In the genomic region with DNA sequence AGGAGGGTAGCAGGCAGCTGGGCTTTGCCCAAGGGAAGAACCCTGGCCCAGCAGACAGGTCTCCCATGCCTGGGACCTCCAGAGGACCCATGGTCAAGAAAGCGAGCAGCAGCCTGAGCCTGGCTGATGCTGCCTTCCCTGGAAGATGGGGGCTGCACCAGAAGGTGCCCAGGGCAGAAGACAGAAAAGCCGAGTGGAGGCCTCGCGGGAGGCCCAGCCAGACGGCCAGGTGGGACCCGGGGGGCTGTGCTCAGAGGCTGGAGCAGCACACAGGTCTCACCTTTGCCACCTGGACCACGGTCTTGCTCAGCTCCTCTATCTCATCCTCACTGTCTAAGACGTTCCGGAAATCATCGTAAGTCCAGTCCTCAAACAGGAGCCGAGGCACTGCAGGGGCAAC, we compare ENCODE assay signal across 29 cellular contexts. TPM values are rescaled to one million over a fixed set of nuclear protein-coding genes. Genes with fewer than 3 reads are reported as not detected.
DNase-seq lines count a peak whose midpoint lies in the region; ATAC-seq, FAIRE-seq and TF ChIP-seq lines count a peak whose summit lies in the region.
"Had no signal": no experiment of that assay in that cellular context is flagged by ENCODE, and none has a peak within 500 bp of the region (broad histone marks: within the 10 kb centered on the region; RNA-seq: fewer than 3 reads in every experiment).

No MANE protein-coding gene starts in this region.

- no peak for FAIRE-seq in HepG2 (lab: Jason Lieb, UNC)
- FAIRE-seq: A204.1, A549, D721Med had no signal

- no peaks in the 10 kb centered on the region for H3K27me3 ChIP-seq in HepG2 (ENCODE audit: control insufficient read depth in 1 of 2, insufficient read depth in 2 of 2, low read length in 2 of 2)
- no peaks in the 10 kb centered on the region for H3K27me3 ChIP-seq in right lobe of liver
- H3K27me3 ChIP-seq in neuronal stem cell (ENCODE audit: control insufficient read depth in 3 of 3, insufficient read depth in 3 of 3, low read depth in 1 of 3, low read length in 3 of 3), result no peaks in the 10 kb centered on the region
- H3K27me3 ChIP-seq: BE2C; BLaER1; BLaER1 treated with 17β-estradiol and CSF1 and Interleukin-3, amounts not matched to agents 10 nM and 100 nM had no signal

- H2BK15ac ChIP-seq in neuronal stem cell (ENCODE audit: low read length), result no peak overlapping the region

- TF ChIP-seq EP300 in HepG2 (IDR thresholded peaks at IDR 0.05; ENCODE audit: low read depth in 2 of 2, low read length in 2 of 2) (no peak), HepG2 (CRISPR knock-in tag; IDR thresholded peaks at IDR 0.05; ENCODE audit: borderline replicate concordance) (no peak)

- no peak overlapping the region for H2BK5ac ChIP-seq in neuronal stem cell (ENCODE audit: low read length)

- H3K79me2 ChIP-seq in HepG2 (ENCODE audit: insufficient read depth, low read length), result no peaks in the 10 kb centered on the region

- H3K14ac ChIP-seq in neuronal stem cell (ENCODE audit: low read length), result no peak overlapping the region

- 97% methylated on average over 11 of the region's 11 CpGs for WGBS in HepG2 (ENCODE audit: low lambda C conversion rate)
- 80% methylated on average over 1 of the region's 11 CpGs for WGBS in right lobe of liver (ENCODE audit: insufficient coverage, low coverage, low lambda C conversion rate, missing lambda C conversion rate)
- no CpG with 5 or more reads among the region's 11 CpGs for WGBS in neuronal stem cell (ENCODE audit: extremely low coverage in 2 of 2, insufficient read length in 2 of 2, insufficient replicate concordance in 1 of 2), 2 donors

- H4K91ac ChIP-seq in neuronal stem cell (ENCODE audit: low read depth, low read length, poor library complexity), result no peak overlapping the region

- no peak overlapping the region for H3K18ac ChIP-seq in neuronal stem cell (ENCODE audit: low read length)

- ATAC-seq in HepG2, result no peak
- no peak for ATAC-seq in right lobe of liver
- ATAC-seq in HG02840 (IDR thresholded peaks at IDR 0.05; ENCODE audit: low FRiP score, unreplicated experiment), result no peak
- ATAC-seq: A549; CD8-positive, alpha-beta T cell had no signal

- no peak for TF ChIP-seq POLR2A in HepG2 (IDR thresholded peaks at IDR 0.05; ENCODE audit: insufficient read depth in 1 of 2, low read depth in 2 of 2, low read length in 2 of 2)
- TF ChIP-seq POLR2A in right lobe of liver (IDR thresholded peaks at IDR 0.05), result no peak

- peak overlapping the region; percentile 17 for H4K8ac ChIP-seq in neuronal stem cell (ENCODE audit: low read depth, low read length)

- intact Hi-C loops in HepG2 (cut with micrococcal nuclease; ENCODE audit: unreplicated experiment) (no loop called here), right lobe of liver (cut with DNase I) (loop anchor here in 1 of 2 donors (10.0 kb wide), 1 partner anchor 155 kb away; no protein-coding TSS in a partner anchor)

- POLR2A ChIA-PET in HepG2 (lab: Yijun Ruan, JAX), result no interaction called here

- H3K4me3 ChIP-seq in HepG2 (replicated peaks in 1 of 3; ENCODE audit: insufficient read depth in 1 of 3, low read depth in 2 of 3, low read length in 3 of 3) (no peak overlapping the region), right lobe of liver (no peak overlapping the region), neuronal stem cell (ENCODE audit: low read length in 2 of 2) (no peak overlapping the region)
- H3K4me3 ChIP-seq: A549; BLaER1; BLaER1 treated with 17β-estradiol and CSF1 and Interleukin-3, amounts not matched to agents 10 nM and 100 nM had no signal

- no peak overlapping the region for H2BK120ac ChIP-seq in neuronal stem cell (ENCODE audit: low read depth, low read length)

- peaks cover 23 to 61% of the 10 kb centered on the region in 2 experiments for H3K36me3 ChIP-seq in HepG2 (replicated peaks in 1 of 2; ENCODE audit: control insufficient read depth in 1 of 2, insufficient read depth in 2 of 2, low read length in 2 of 2)
- peaks cover 8 to 62% (median 25%) of the 10 kb centered on the region in 4 donors for H3K36me3 ChIP-seq in right lobe of liver
- H3K36me3 ChIP-seq in neuronal stem cell (replicated peaks in 1 of 2; ENCODE audit: control insufficient read depth in 2 of 2, insufficient read depth in 2 of 2, low read length in 2 of 2), result peaks cover 57 to 68% of the 10 kb centered on the region in 2 donors

- CTCF ChIA-PET in HepG2 (lab: Yijun Ruan, JAX; ENCODE audit: low intra/inter-chr PET ratio, low total read pairs), result no interaction called here

- no TSS peak for BruUV-seq in HepG2 (replicated peaks; lab: Mats Ljungman, UMichigan)

- no peak overlapping the region for H3K4ac ChIP-seq in neuronal stem cell (ENCODE audit: low read length)

- H3K9ac ChIP-seq in HepG2 (ENCODE audit: insufficient read depth, low read depth, low read length), result no peak overlapping the region
- H3K9ac ChIP-seq in neuronal stem cell (ENCODE audit: low read depth, low read length, poor library complexity), result peak overlapping the region; percentile 21
- H3K9ac ChIP-seq: BLaER1 had no signal

- no peak overlapping the region for H2BK12ac ChIP-seq in neuronal stem cell (ENCODE audit: low read length)

- H3K9me3 ChIP-seq in HepG2 (ENCODE audit: low read length), result no peaks in the 10 kb centered on the region
- H3K9me3 ChIP-seq in right lobe of liver, result no peaks in the 10 kb centered on the region
- peaks cover 0 to 5% of the 10 kb centered on the region in 2 donors for H3K9me3 ChIP-seq in neuronal stem cell (replicated peaks in 1 of 2; ENCODE audit: control insufficient read depth in 2 of 2, insufficient read depth in 1 of 2, low read depth in 1 of 2, low read length in 2 of 2)
- H3K9me3 ChIP-seq: A549; BE2C; BLaER1; BLaER1 treated with 17β-estradiol and CSF1 and Interleukin-3, amounts not matched to agents 10 nM and 100 nM; Caco-2 had no signal

- no peak overlapping the region for H3K27ac ChIP-seq in HepG2 (ENCODE audit: extremely low read length, insufficient read depth, low read length)
- no peak overlapping the region for H3K27ac ChIP-seq in right lobe of liver
- no peak overlapping the region for H3K27ac ChIP-seq in neuronal stem cell (replicated peaks; ENCODE audit: low read length)
- H3K27ac ChIP-seq: 22Rv1; A549; BLaER1; BLaER1 treated with 17β-estradiol and CSF1 and Interleukin-3, amounts not matched to agents 10 nM and 100 nM; C4-2B had no signal

- in situ Hi-C loops in HepG2 (cut with HindIII; ENCODE audit: extremely low pct_ligation_motif_present, low pct_unique_long_range_greater_than_20kb), result no loop called here

- no peaks in the 10 kb centered on the region for H4K20me1 ChIP-seq in HepG2 (ENCODE audit: insufficient read depth, low read length)

- no peak for TF ChIP-seq RAD21 in HepG2 (CRISPR knock-in tag; IDR thresholded peaks at IDR 0.05)

- TF ChIP-seq CTCF in HepG2 (CRISPR knock-in tag; IDR thresholded peaks at IDR 0.05) (no peak), right lobe of liver (IDR thresholded peaks at IDR 0.05) (no peak)

- H2AFZ ChIP-seq in HepG2 (ENCODE audit: low read length) (no peak overlapping the region), neuronal stem cell (ENCODE audit: low read length) (no peak overlapping the region)

- H3K23ac ChIP-seq in neuronal stem cell (ENCODE audit: low read depth, low read length, poor library complexity), result no peak overlapping the region

- H3K4me1 ChIP-seq in HepG2 (ENCODE audit: insufficient read depth, low read length), result no peaks in the 10 kb centered on the region
- no peaks in the 10 kb centered on the region for H3K4me1 ChIP-seq in right lobe of liver
- no peaks in the 10 kb centered on the region for H3K4me1 ChIP-seq in neuronal stem cell (ENCODE audit: control insufficient read depth in 2 of 2, insufficient read depth in 1 of 2, low read depth in 1 of 2, low read length in 2 of 2)
- H3K4me1 ChIP-seq: A549; BE2C; BLaER1; BLaER1 treated with 17β-estradiol and CSF1 and Interleukin-3, amounts not matched to agents 10 nM and 100 nM; Caco-2 had no signal

- H3K4me2 ChIP-seq in HepG2 (ENCODE audit: low read depth, low read length) (no peak overlapping the region), neuronal stem cell (ENCODE audit: insufficient read depth, low read length, poor library complexity, severe bottlenecking) (no peak overlapping the region)
- H3K4me2 ChIP-seq: A549; BLaER1; BLaER1 treated with 17β-estradiol and CSF1 and Interleukin-3, amounts not matched to agents 10 nM and 100 nM had no signal

- DNase-seq in HepG2 (ENCODE audit: low spot score), result no peak
- no peak for DNase-seq in right lobe of liver
- DNase-seq in neuronal stem cell (ENCODE audit: low spot score), result no peak
- DNase-seq: 8988T; ACHN; AML-193; BE2C; Caco-2; Calu3; CD4-positive, alpha-beta T cell; CD4-positive, CD25-positive, alpha-beta regulatory T cell; CD8-positive, alpha-beta memory T cell; CD8-positive, alpha-beta T cell; COR-L47; DMS 273 treated with DMSO at 0.1 percent for 48 hours; DMS153; DMS53; DMS79; DMS79 treated with DMSO at 0.1 percent for 48 hours; DND-41; EL had no signal

- H2AK5ac ChIP-seq in neuronal stem cell (ENCODE audit: low read depth, low read length), result no peak overlapping the region

- peaks cover 10% of the 10 kb centered on the region for H3K79me1 ChIP-seq in neuronal stem cell (ENCODE audit: low read depth, low read length)

RNA-seq across cellular contexts. Expression of a gene that starts 10.9 kb away (rescaled TPM):
- total RNA-seq in HepG2 (2016; rRNA removed; fragmentation: Illumina TruSeq; extraction: Trizol), result 39.6 and 65.1 TPM in 2 replicates
- total RNA-seq in HepG2 (2016; cell fraction: cytosol; rRNA removed; fragmentation: Illumina TruSeq; extraction: Trizol; ENCODE audit: low read depth), result 33.8 and 46.6 TPM in 2 replicates
- 38.9 and 71.7 TPM in 2 replicates for total RNA-seq in HepG2 (2016; cell fraction: insoluble cytoplasmic fraction; rRNA removed; fragmentation: Illumina TruSeq; extraction: Trizol)
- total RNA-seq in HepG2 (2016; cell fraction: membrane; rRNA removed; fragmentation: Illumina TruSeq; extraction: Trizol), result 45.9 and 51.6 TPM in 2 replicates
- 60.6 and 61.3 TPM in 2 replicates for total RNA-seq in HepG2 (2016; cell fraction: nucleus; rRNA removed; fragmentation: Illumina TruSeq; extraction: Trizol)
- polyA plus RNA-seq in HepG2 (2011; rRNA removed), result 93.6 and 102 TPM in 2 replicates
- 113 and 124 TPM in 2 replicates for polyA plus RNA-seq in HepG2 (2011; cell fraction: cytosol; rRNA removed)
- 70.7 and 76.1 TPM in 2 replicates for polyA plus RNA-seq in HepG2 (2011; cell fraction: nucleus; rRNA removed)
- 49.7 and 66.2 TPM in 2 replicates for polyA plus RNA-seq in HepG2 (2012)
- polyA plus RNA-seq in HepG2 (2016; cell fraction: cytosol; fragmentation: Illumina TruSeq; extraction: Trizol; ENCODE audit: low read depth), result 34.4 and 49.9 TPM in 2 replicates
- 41.0 and 42.5 TPM in 2 replicates for polyA plus RNA-seq in HepG2 (2016; cell fraction: insoluble cytoplasmic fraction; fragmentation: Illumina TruSeq; extraction: Trizol; ENCODE audit: low read depth)
- 38.3 and 51.4 TPM in 2 replicates for polyA plus RNA-seq in HepG2 (2016; cell fraction: membrane; fragmentation: Illumina TruSeq; extraction: Trizol; ENCODE audit: low read depth)
- 96.7 and 105 TPM in 2 replicates for polyA plus RNA-seq in HepG2 (2016; cell fraction: nucleus; fragmentation: Illumina TruSeq; extraction: Trizol; ENCODE audit: insufficient read depth, low read depth)
- polyA minus RNA-seq in HepG2 (2011; rRNA and poly(A)+ RNA removed; ENCODE audit: low replicate concordance), result 40.3 and 91.1 TPM in 2 replicates
- 32.6 and 33.2 TPM in 2 replicates for polyA minus RNA-seq in HepG2 (2011; cell fraction: cytosol; rRNA and poly(A)+ RNA removed)
- 25.8 and 26.1 TPM in 2 replicates for polyA minus RNA-seq in HepG2 (2011; cell fraction: nucleus; rRNA and poly(A)+ RNA removed)
- 100 to 1,000 TPM in 1 of 6 experiments, 10 to 100 TPM in 5; 61.1 to 157 (median 78.7) TPM for total RNA-seq in right lobe of liver
- polyA plus RNA-seq in neuronal stem cell (2013, experiment 1 of 2), result 42.0 TPM
- polyA plus RNA-seq in neuronal stem cell (2013, experiment 2 of 2), result 43.9 TPM

RNA-seq across cellular contexts. Expression of a gene that starts 25.9 kb away (rescaled TPM):
- 25.7 and 25.9 TPM in 2 replicates for total RNA-seq in HepG2 (2016; rRNA removed; fragmentation: Illumina TruSeq; extraction: Trizol)
- total RNA-seq in HepG2 (2016; cell fraction: cytosol; rRNA removed; fragmentation: Illumina TruSeq; extraction: Trizol; ENCODE audit: low read depth), result 22.1 and 25.6 TPM in 2 replicates
- 21.5 and 27.6 TPM in 2 replicates for total RNA-seq in HepG2 (2016; cell fraction: insoluble cytoplasmic fraction; rRNA removed; fragmentation: Illumina TruSeq; extraction: Trizol)
- 26.2 and 26.6 TPM in 2 replicates for total RNA-seq in HepG2 (2016; cell fraction: membrane; rRNA removed; fragmentation: Illumina TruSeq; extraction: Trizol)
- total RNA-seq in HepG2 (2016; cell fraction: nucleus; rRNA removed; fragmentation: Illumina TruSeq; extraction: Trizol), result 26.6 and 31.5 TPM in 2 replicates
- 74.5 and 75.7 TPM in 2 replicates for polyA plus RNA-seq in HepG2 (2011; rRNA removed)
- 39.6 and 44.6 TPM in 2 replicates for polyA plus RNA-seq in HepG2 (2011; cell fraction: cytosol; rRNA removed)
- 182 and 223 TPM in 2 replicates for polyA plus RNA-seq in HepG2 (2011; cell fraction: nucleus; rRNA removed)
- polyA plus RNA-seq in HepG2 (2012), result 56.1 and 60.7 TPM in 2 replicates
- polyA plus RNA-seq in HepG2 (2016; cell fraction: cytosol; fragmentation: Illumina TruSeq; extraction: Trizol; ENCODE audit: low read depth), result 7.3 and 8.2 TPM in 2 replicates
- polyA plus RNA-seq in HepG2 (2016; cell fraction: insoluble cytoplasmic fraction; fragmentation: Illumina TruSeq; extraction: Trizol; ENCODE audit: low read depth), result 31.3 and 36.3 TPM in 2 replicates
- 16.2 and 21.0 TPM in 2 replicates for polyA plus RNA-seq in HepG2 (2016; cell fraction: membrane; fragmentation: Illumina TruSeq; extraction: Trizol; ENCODE audit: low read depth)
- polyA plus RNA-seq in HepG2 (2016; cell fraction: nucleus; fragmentation: Illumina TruSeq; extraction: Trizol; ENCODE audit: insufficient read depth, low read depth), result 75.2 and 92.2 TPM in 2 replicates
- polyA minus RNA-seq in HepG2 (2011; rRNA and poly(A)+ RNA removed; ENCODE audit: low replicate concordance), result 90.1 and 145 TPM in 2 replicates
- polyA minus RNA-seq in HepG2 (2011; cell fraction: cytosol; rRNA and poly(A)+ RNA removed), result 78.0 and 102 TPM in 2 replicates
- polyA minus RNA-seq in HepG2 (2011; cell fraction: nucleus; rRNA and poly(A)+ RNA removed), result 65.8 and 74.2 TPM in 2 replicates
- total RNA-seq in right lobe of liver, result 10 to 100 TPM; 41.4 to 66.7 (median 53.8) TPM
- polyA plus RNA-seq in neuronal stem cell (2013, experiment 1 of 2), result 49.2 TPM
- 52.4 TPM for polyA plus RNA-seq in neuronal stem cell (2013, experiment 2 of 2)

RNA-seq across cellular contexts. Expression of a gene that starts 57.1 kb away (rescaled TPM):
- total RNA-seq in HepG2 (2016; rRNA removed; fragmentation: Illumina TruSeq; extraction: Trizol), result 13.2 and 31.7 TPM in 2 replicates
- 8.9 and 10.0 TPM in 2 replicates for total RNA-seq in HepG2 (2016; cell fraction: cytosol; rRNA removed; fragmentation: Illumina TruSeq; extraction: Trizol; ENCODE audit: low read depth)
- total RNA-seq in HepG2 (2016; cell fraction: insoluble cytoplasmic fraction; rRNA removed; fragmentation: Illumina TruSeq; extraction: Trizol), result 12.0 and 31.8 TPM in 2 replicates
- 11.0 and 13.5 TPM in 2 replicates for total RNA-seq in HepG2 (2016; cell fraction: membrane; rRNA removed; fragmentation: Illumina TruSeq; extraction: Trizol)
- total RNA-seq in HepG2 (2016; cell fraction: nucleus; rRNA removed; fragmentation: Illumina TruSeq; extraction: Trizol), result 26.1 and 32.6 TPM in 2 replicates
- 68.3 and 88.5 TPM in 2 replicates for polyA plus RNA-seq in HepG2 (2011; rRNA removed)
- polyA plus RNA-seq in HepG2 (2011; cell fraction: cytosol; rRNA removed), result 60.2 and 113 TPM in 2 replicates
- 232 and 327 TPM in 2 replicates for polyA plus RNA-seq in HepG2 (2011; cell fraction: nucleus; rRNA removed)
- polyA plus RNA-seq in HepG2 (2012), result 22.7 and 28.5 TPM in 2 replicates
- polyA plus RNA-seq in HepG2 (2016; cell fraction: cytosol; fragmentation: Illumina TruSeq; extraction: Trizol; ENCODE audit: low read depth), result 10.4 TPM in 2 replicates
- 11.8 and 12.7 TPM in 2 replicates for polyA plus RNA-seq in HepG2 (2016; cell fraction: insoluble cytoplasmic fraction; fragmentation: Illumina TruSeq; extraction: Trizol; ENCODE audit: low read depth)
- polyA plus RNA-seq in HepG2 (2016; cell fraction: membrane; fragmentation: Illumina TruSeq; extraction: Trizol; ENCODE audit: low read depth), result 8.5 and 12.0 TPM in 2 replicates
- 59.4 and 62.8 TPM in 2 replicates for polyA plus RNA-seq in HepG2 (2016; cell fraction: nucleus; fragmentation: Illumina TruSeq; extraction: Trizol; ENCODE audit: insufficient read depth, low read depth)
- 59.6 and 124 TPM in 2 replicates for polyA minus RNA-seq in HepG2 (2011; rRNA and poly(A)+ RNA removed; ENCODE audit: low replicate concordance)
- 24.9 and 25.9 TPM in 2 replicates for polyA minus RNA-seq in HepG2 (2011; cell fraction: cytosol; rRNA and poly(A)+ RNA removed)
- 16.4 and 16.9 TPM in 2 replicates for polyA minus RNA-seq in HepG2 (2011; cell fraction: nucleus; rRNA and poly(A)+ RNA removed)
- total RNA-seq in right lobe of liver, result 10 to 100 TPM; 14.9 to 80.6 (median 30.5) TPM
- polyA plus RNA-seq in neuronal stem cell (2013, experiment 1 of 2), result 39.4 TPM
- 35.6 TPM for polyA plus RNA-seq in neuronal stem cell (2013, experiment 2 of 2)

RNA-seq across cellular contexts. Expression of a gene that starts 57.4 kb away (rescaled TPM):
- total RNA-seq in HepG2 (2016; rRNA removed; fragmentation: Illumina TruSeq; extraction: Trizol), result 114 and 146 TPM in 2 replicates
- 37.0 and 48.5 TPM in 2 replicates for total RNA-seq in HepG2 (2016; cell fraction: cytosol; rRNA removed; fragmentation: Illumina TruSeq; extraction: Trizol; ENCODE audit: low read depth)
- 113 and 136 TPM in 2 replicates for total RNA-seq in HepG2 (2016; cell fraction: insoluble cytoplasmic fraction; rRNA removed; fragmentation: Illumina TruSeq; extraction: Trizol)
- total RNA-seq in HepG2 (2016; cell fraction: membrane; rRNA removed; fragmentation: Illumina TruSeq; extraction: Trizol), result 68.6 and 79.8 TPM in 2 replicates
- total RNA-seq in HepG2 (2016; cell fraction: nucleus; rRNA removed; fragmentation: Illumina TruSeq; extraction: Trizol), result 34.9 and 39.5 TPM in 2 replicates
- polyA plus RNA-seq in HepG2 (2011; rRNA removed), result 104 and 115 TPM in 2 replicates
- polyA plus RNA-seq in HepG2 (2011; cell fraction: cytosol; rRNA removed), result 35.1 and 78.0 TPM in 2 replicates
- polyA plus RNA-seq in HepG2 (2011; cell fraction: nucleus; rRNA removed), result 44.7 and 47.4 TPM in 2 replicates
- polyA plus RNA-seq in HepG2 (2012), result 57.4 and 93.8 TPM in 2 replicates
- 58.6 and 89.5 TPM in 2 replicates for polyA plus RNA-seq in HepG2 (2016; cell fraction: cytosol; fragmentation: Illumina TruSeq; extraction: Trizol; ENCODE audit: low read depth)
- polyA plus RNA-seq in HepG2 (2016; cell fraction: insoluble cytoplasmic fraction; fragmentation: Illumina TruSeq; extraction: Trizol; ENCODE audit: low read depth), result 221 and 225 TPM in 2 replicates
- polyA plus RNA-seq in HepG2 (2016; cell fraction: membrane; fragmentation: Illumina TruSeq; extraction: Trizol; ENCODE audit: low read depth), result 90.2 and 102 TPM in 2 replicates
- 84.0 and 90.2 TPM in 2 replicates for polyA plus RNA-seq in HepG2 (2016; cell fraction: nucleus; fragmentation: Illumina TruSeq; extraction: Trizol; ENCODE audit: insufficient read depth, low read depth)
- polyA minus RNA-seq in HepG2 (2011; rRNA and poly(A)+ RNA removed; ENCODE audit: low replicate concordance), result 129 and 143 TPM in 2 replicates
- polyA minus RNA-seq in HepG2 (2011; cell fraction: cytosol; rRNA and poly(A)+ RNA removed), result 35.6 and 37.0 TPM in 2 replicates
- polyA minus RNA-seq in HepG2 (2011; cell fraction: nucleus; rRNA and poly(A)+ RNA removed), result 27.3 and 33.1 TPM in 2 replicates
- total RNA-seq in right lobe of liver, result 10 to 100 TPM; 34.5 to 88.1 (median 72.9) TPM
- 129 TPM for polyA plus RNA-seq in neuronal stem cell (2013, experiment 1 of 2)
- 129 TPM for polyA plus RNA-seq in neuronal stem cell (2013, experiment 2 of 2)
